Comparison of ENCODE assay signal across 24 cellular contexts in genomic region chr17:79861371-79862216, GRCh38. TPM values are rescaled to one million over a fixed set of nuclear protein-coding genes. Genes with fewer than 3 reads are reported as not detected.
DNase-seq lines count a peak whose midpoint lies in the region; ATAC-seq and TF ChIP-seq lines count a peak whose summit lies in the region.
"Had no signal": no experiment of that assay in that cellular context is flagged by ENCODE, and none has a peak within 500 bp of the region (broad histone marks: within the 10 kb centered on the region; RNA-seq: fewer than 3 reads in every experiment).

No MANE protein-coding gene starts in this region.

- POLR2A ChIA-PET in Caco-2 (lab: Charles Lee) (interaction anchor here (0.6 to 0.7 kb wide), 2 partner anchors 20 to 21 kb away, joined by 3 read pairs; no protein-coding TSS in a partner anchor), HEK293 (lab: Yijun Ruan, JAX) (no interaction called here)

- H3K36me3 ChIP-seq in Caco-2 (ENCODE audit: control insufficient read depth, insufficient read depth, low read length) (no peaks in the 10 kb centered on the region), HEK293 (ENCODE audit: control insufficient read depth in 2 of 2, insufficient read depth in 1 of 2, low read length in 2 of 2) (no peaks in the 10 kb centered on the region), mucosa of descending colon (ENCODE audit: low read depth) (no peaks in the 10 kb centered on the region)
- H3K36me3 ChIP-seq: cardiac muscle cell had no signal

- peak; percentile 53 for ATAC-seq in mucosa of descending colon
- ATAC-seq in GM21360 (IDR thresholded peaks at IDR 0.05; ENCODE audit: unreplicated experiment), result no peak
- ATAC-seq: stimulated activated memory B cell treated with anti-CD40 and anti-IgM and Interleukin-4, amounts not matched to agents 10 μg/mL and 1 μg/mL and 100 μg/mL, for 72 hours had no signal

- H3K36me3 Mint-ChIP-seq in Caco-2 (ENCODE audit: insufficient read depth, unreplicated experiment), result no peaks in the 10 kb centered on the region
- no peaks in the 10 kb centered on the region for H3K36me3 Mint-ChIP-seq in chondrocyte (ENCODE audit: low read depth)
- H3K36me3 Mint-ChIP-seq: CD4-positive, CD25-positive, alpha-beta regulatory T cell; stimulated activated memory B cell treated with anti-CD40 and anti-IgM and Interleukin-4, amounts not matched to agents 10 μg/mL and 1 μg/mL and 100 μg/mL, for 72 hours had no signal

- H3K4me1 Mint-ChIP-seq in Caco-2 (ENCODE audit: low read depth, unreplicated experiment) (peaks cover 19% of the 10 kb centered on the region), chondrocyte (ENCODE audit: low read depth) (peaks cover 4% of the 10 kb centered on the region)

- H3K27me3 ChIP-seq in Caco-2 (replicated peaks; ENCODE audit: control insufficient read depth, insufficient read depth, low read length), result no peaks in the 10 kb centered on the region
- H3K27me3 ChIP-seq in dorsolateral prefrontal cortex, result peaks cover 0 to 3% (median 0%) of the 10 kb centered on the region in 45 donors
- H3K27me3 ChIP-seq: cardiac muscle cell had no signal

- H3K9me3 ChIP-seq in Caco-2, result no peaks in the 10 kb centered on the region
- no peaks in the 10 kb centered on the region for H3K9me3 ChIP-seq in HEK293 (ENCODE audit: control insufficient read depth, insufficient read depth, low read depth, low read length)
- H3K9me3 ChIP-seq in mucosa of descending colon, result no peaks in the 10 kb centered on the region
- H3K9me3 ChIP-seq: psoas muscle had no signal

- H3K27ac Mint-ChIP-seq in Caco-2 (ENCODE audit: unreplicated experiment), result peak overlapping the region; percentile 19
- H3K27ac Mint-ChIP-seq in chondrocyte (ENCODE audit: unreplicated experiment), result no peak overlapping the region
- H3K27ac Mint-ChIP-seq: CD4-positive, CD25-positive, alpha-beta regulatory T cell; dendritic cell treated with granulocyte-macrophage colony-stimulating factor and Interleukin-4, amounts not matched to agents 40 ng/mL and 50 ng/mL, for 4 days; stimulated activated memory B cell treated with anti-CD40 and anti-IgM and Interleukin-4, amounts not matched to agents 10 μg/mL and 1 μg/mL and 100 μg/mL, for 72 hours had no signal

- BruUV-seq in Caco-2 (replicated peaks; lab: Mats Ljungman, UMichigan), result no TSS peak

- H3K4me1 ChIP-seq in Caco-2 (peaks cover 9% of the 10 kb centered on the region), HEK293 (ENCODE audit: control insufficient read depth, insufficient read depth, low read length) (no peaks in the 10 kb centered on the region), mucosa of descending colon (ENCODE audit: low read depth) (no peaks in the 10 kb centered on the region)
- H3K4me1 ChIP-seq: psoas muscle had no signal

- H3K4me3 ChIP-seq in Caco-2 (ENCODE audit: low read depth, low read length), result no peak overlapping the region
- H3K4me3 ChIP-seq in HEK293 (ENCODE audit: low read depth, low read length), result no peak overlapping the region
- H3K4me3 ChIP-seq in mucosa of descending colon, result no peak overlapping the region
- H3K4me3 ChIP-seq in dorsolateral prefrontal cortex, result no peak overlapping the region
- H3K4me3 ChIP-seq: cardiac muscle cell, lung, psoas muscle had no signal

- CTCF ChIA-PET in Caco-2 (lab: Charles Lee), result no interaction called here
- CTCF ChIA-PET in HEK293 (lab: Yijun Ruan, JAX), result interaction anchor here (0.6 to 0.9 kb wide), 3 partner anchors 15 to 22 kb away, joined by 3 to 4 read pairs (median 3); no protein-coding TSS in a partner anchor

- H3K27me3 Mint-ChIP-seq in Caco-2 (ENCODE audit: insufficient read depth, unreplicated experiment), result no peaks in the 10 kb centered on the region
- H3K27me3 Mint-ChIP-seq in chondrocyte (ENCODE audit: low read depth), result peaks cover 26% of the 10 kb centered on the region

- H3K4me3 Mint-ChIP-seq in Caco-2 (ENCODE audit: unreplicated experiment) (no peak overlapping the region), chondrocyte (ENCODE audit: unreplicated experiment) (no peak overlapping the region)
- H3K4me3 Mint-ChIP-seq: CD4-positive, CD25-positive, alpha-beta regulatory T cell; dendritic cell treated with granulocyte-macrophage colony-stimulating factor and Interleukin-4, amounts not matched to agents 40 ng/mL and 50 ng/mL, for 4 days; stimulated activated memory B cell treated with anti-CD40 and anti-IgM and Interleukin-4, amounts not matched to agents 10 μg/mL and 1 μg/mL and 100 μg/mL, for 72 hours had no signal

- H3K9me3 Mint-ChIP-seq in Caco-2 (ENCODE audit: unreplicated experiment) (no peaks in the 10 kb centered on the region), chondrocyte (ENCODE audit: low read depth) (no peaks in the 10 kb centered on the region)
- H3K9me3 Mint-ChIP-seq: dendritic cell treated with granulocyte-macrophage colony-stimulating factor and Interleukin-4, amounts not matched to agents 40 ng/mL and 50 ng/mL, for 4 days; stimulated activated memory B cell treated with anti-CD40 and anti-IgM and Interleukin-4, amounts not matched to agents 10 μg/mL and 1 μg/mL and 100 μg/mL, for 72 hours had no signal

- TF ChIP-seq CTCF in Caco-2 (IDR thresholded peaks at IDR 0.05; ENCODE audit: insufficient read depth in 1 of 2, low read depth in 1 of 2, low read length in 1 of 2, severe bottlenecking in 1 of 2, unreplicated experiment in 1 of 2) (no peak), HEK293 (tag by site-specific recombination; IDR thresholded peaks at IDR 0.05) (no peak), chondrocyte (IDR thresholded peaks at IDR 0.05) (no peak), mucosa of descending colon (IDR thresholded peaks at IDR 0.05) (no peak), dorsolateral prefrontal cortex (IDR thresholded peaks at IDR 0.05 in 54 of 56, conservative IDR thresholded peaks at IDR 0.05 in 2 of 56; ENCODE audit: low read depth in 1 of 56, partially characterized antibody in 56 of 56) (no peak)

- H3K27ac ChIP-seq in HEK293 (ENCODE audit: extremely low read depth, low read depth, low read length) (no peak overlapping the region), dorsolateral prefrontal cortex (no peak overlapping the region)
- H3K27ac ChIP-seq: cardiac muscle cell, psoas muscle had no signal

- intact Hi-C loops in Caco-2 (cut with micrococcal nuclease; ENCODE audit: unreplicated experiment), result no loop called here
- intact Hi-C loops in mucosa of descending colon (cut with DNase I, micrococcal nuclease), result no loop called here
- intact Hi-C loops in dorsolateral prefrontal cortex (cut with DNase I), result no loop called here

- no peak for DNase-seq in Caco-2
- peak; percentile 75 for DNase-seq in chondrocyte (ENCODE audit: low spot score)
- DNase-seq in mucosa of descending colon, result peak in 1 of 3 donors; percentile 38
- no peak for DNase-seq in kidney glomerular epithelial cell (lab: John Stamatoyannopoulos, UW)
- DNase-seq in dorsolateral prefrontal cortex, result no peak
- no peak for DNase-seq in nucleus accumbens (lab: John Stamatoyannopoulos, UW)
- DNase-seq: activated CD4-positive, alpha-beta T cell treated with anti-CD3 and anti-CD28 coated beads, Interleukin-2, amount 50 U/mL, for 48 hours; activated CD4-positive, CD25-positive, alpha-beta regulatory T cell; activated effector memory CD4-positive, alpha-beta T cell treated with Interleukin-2 at 50 U/mL for 16 hours; amniotic stem cell; CD4-positive, CD25-positive, alpha-beta regulatory T cell; DMS 273 treated with DMSO at 0.1 percent for 48 hours; GF-D8; NCI-H1048; NCI-H2029 treated with DMSO at 0.1 percent for 48 hours; psoas muscle; stimulated activated CD4-positive, alpha-beta T cell treated with anti-CD3 and anti-CD28 coated beads, Interleukin-2, amount 100 ng/mL, for 24 hours; T1000 had no signal

TF ChIP-seq in HEK293, 187 proteins besides CTCF, POLR2A, EP300 and RAD21:
- TF ChIP-seq ZIC2 (tag by site-specific recombination; IDR thresholded peaks at IDR 0.05), result peak; percentile 36
- TF ChIP-seq ZFP3 (tag by site-specific recombination; IDR thresholded peaks at IDR 0.05; ENCODE audit: low read depth), result no peak

RNA-seq across cellular contexts. Expression of gene CBX4, which starts 22.4 kb away (rescaled TPM):
- 90.8 and 114 TPM in 2 replicates for total RNA-seq in Caco-2 (2022)
- total RNA-seq in chondrocyte, result 26.7 to 27.2 TPM (median 26.8 TPM) in 3 replicates
- total RNA-seq in mucosa of descending colon, result 10 to 100 TPM; 10.2 to 14.2 (median 13.2) TPM
- 10 to 100 TPM; 26.4 to 54.9 (median 35.9) TPM for total RNA-seq in dorsolateral prefrontal cortex
